In genomic region chr1:27491748-27492700, GRCh38 we compare ENCODE assay signal across 8 cellular contexts. TPM values are rescaled to one million over a fixed set of nuclear protein-coding genes. Genes with fewer than 3 reads are reported as not detected.
DNase-seq lines count a peak whose midpoint lies in the region; ATAC-seq, FAIRE-seq and TF ChIP-seq lines count a peak whose summit lies in the region.

No MANE protein-coding gene starts in this region.

- TF ChIP-seq POLR2A in heart left ventricle (IDR thresholded peaks at IDR 0.05), result no peak

- DNase-seq in GM06990 (ENCODE audit: extremely low read depth, insufficient read length) (peak; percentile 44), T-cell (no peak), heart left ventricle (peak; percentile 42 to 68 (median 56)), sciatic nerve (ENCODE audit: low spot score) (peak; percentile 73), NCI-H146 treated with DMSO at 0.1 percent for 48 hours (lab: John Stamatoyannopoulos, UW; ENCODE audit: unreplicated experiment) (no peak), T1000 (lab: John Stamatoyannopoulos, UW) (no peak), RCC 7860 (ENCODE audit: low spot score) (no peak)

- H3K27ac Mint-ChIP-seq in T-cell, result peak overlapping the region; percentile 2 to 72

- CTCF ChIA-PET in T-cell (lab: Charles Lee), result interaction anchor here (0.6 to 2.0 kb wide), 3 partner anchors 10 to 112 kb away, joined by 3 to 6 read pairs (median 4); partner anchors contain the start of gene AHDC1 (in 1 of the 2)

- no peaks in the 10 kb centered on the region for H3K36me3 ChIP-seq in GM06990 (ENCODE audit: control insufficient read depth, insufficient read depth, low read length)
- H3K36me3 ChIP-seq in heart left ventricle, result no peaks in the 10 kb centered on the region

- peak overlapping the region; percentile 93 to 100 (median 100) for H3K27ac ChIP-seq in heart left ventricle

- ATAC-seq in T-cell (replicated peaks in 1 of 4) (no peak), heart left ventricle (no peak), sciatic nerve (peak; percentile 3), HG03460 (IDR thresholded peaks at IDR 0.05; ENCODE audit: unreplicated experiment) (no peak)

- peaks cover 0 to 3% of the 10 kb centered on the region in 2 donors for H3K27me3 Mint-ChIP-seq in T-cell

- TF ChIP-seq CTCF in GM06990 (IDR thresholded peaks at IDR 0.05; ENCODE audit: insufficient read depth, low read length, poor library complexity, severe bottlenecking), result no peak
- no peak for TF ChIP-seq CTCF in heart left ventricle (IDR thresholded peaks at IDR 0.05)

- H3K4me3 ChIP-seq in GM06990 (replicated peaks; ENCODE audit: low read depth, low read length) (peak overlapping the region; percentile 9; the same call in 1 of the 2 replicates), heart left ventricle (peak overlapping the region in 1 of 12 donors; percentile 4)

- intact Hi-C loops in heart left ventricle (cut with DNase I) (loop anchor here in 3 of 10 donors (5.0 to 10.0 kb wide), 4 partner anchors 35 to 113 kb away; partner anchors contain the start of gene AHDC1 (in 2 of the 3)), sciatic nerve (cut with DNase I) (loop anchor here (10.0 kb wide), 1 partner anchor 103 kb away; no protein-coding TSS in a partner anchor)

- no peaks in the 10 kb centered on the region for H3K9me3 ChIP-seq in heart left ventricle

- H3K36me3 Mint-ChIP-seq in T-cell, result no peaks in the 10 kb centered on the region

- 20 to 42% (median 31%) methylated on average over 8 to 9 of the region's 9 CpGs for WGBS in heart left ventricle, 4 donors

- no peaks in the 10 kb centered on the region for H3K9me3 Mint-ChIP-seq in T-cell

- H3K4me3 Mint-ChIP-seq in T-cell, result peak overlapping the region in 1 of 3 donors; percentile 96

- H3K4me1 Mint-ChIP-seq in T-cell, result peaks cover 23 to 29% (median 24%) of the 10 kb centered on the region in 3 donors

- POLR2A ChIA-PET in T-cell (lab: Charles Lee), result interaction anchor here in 1 of 2 donors (0.7 kb wide), 1 partner anchor 10 kb away, joined by 4 read pairs; no protein-coding TSS in a partner anchor

- peaks cover 5 to 50% (median 36%) of the 10 kb centered on the region in 12 donors for H3K4me1 ChIP-seq in heart left ventricle

- no peak for FAIRE-seq in RCC 7860 (lab: Jason Lieb, UNC)

- H3K27me3 ChIP-seq in GM06990 (replicated peaks; ENCODE audit: control insufficient read depth, insufficient read depth, low read length) (no peaks in the 10 kb centered on the region), heart left ventricle (no peaks in the 10 kb centered on the region)

RNA-seq across cellular contexts. Expression of gene WASF2, which starts 2.1 kb away (rescaled TPM):
- total RNA-seq in T-cell, result 100 to 1,000 TPM; 145 to 161 (median 156) TPM
- 100 to 1,000 TPM in 1 of 9 donors, 10 to 100 TPM in 8; 27.5 to 103 (median 47.9) TPM for total RNA-seq in heart left ventricle
- 10 to 100 TPM; 14.2 to 52.0 TPM for polyA plus RNA-seq in heart left ventricle
- 183 TPM for total RNA-seq in sciatic nerve

Comparison
In these comparisons a context has a peak if more than half of its experiments do, and no peak if none do; other contexts are left out.
1. DNase-seq: peak in GM06990 (single experiment), heart left ventricle (5 of 5) and sciatic nerve (single experiment); none in T-cell (0 of 34), NCI-H146 treated with DMSO at 0.1 percent for 48 hours (single experiment), T1000 (single experiment) and RCC 7860 (single experiment).